Comparison of ENCODE assay signal across 10 cellular contexts in the genomic region with DNA sequence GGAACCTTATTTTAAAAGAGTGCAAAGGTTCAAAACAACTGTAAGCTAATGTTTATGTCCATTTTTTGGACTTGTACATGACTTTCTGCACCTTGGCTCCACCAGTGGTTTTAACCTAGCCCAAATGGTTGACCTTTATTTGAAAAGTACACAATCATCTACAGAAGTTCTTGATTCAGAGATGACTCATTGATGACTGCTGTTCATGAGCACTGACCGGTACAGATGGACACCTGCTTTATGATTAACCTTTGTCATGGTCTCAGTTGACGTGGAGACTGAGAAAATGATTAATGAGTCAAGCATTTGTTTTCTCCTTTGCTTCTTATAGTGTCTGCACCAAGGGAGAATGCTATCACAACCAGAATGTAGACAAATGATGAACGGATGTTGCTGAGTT. TPM values are rescaled to one million over a fixed set of nuclear protein-coding genes. Genes with fewer than 3 reads are reported as not detected.
DNase-seq lines count a peak whose midpoint lies in the region; ATAC-seq and TF ChIP-seq lines count a peak whose summit lies in the region.
"Had no signal": no experiment of that assay in that cellular context is flagged by ENCODE, and none has a peak within 500 bp of the region (broad histone marks: within the 10 kb centered on the region; RNA-seq: fewer than 3 reads in every experiment).

No MANE protein-coding gene starts in this region.

- no peaks in the 10 kb centered on the region for H3K36me3 ChIP-seq in ovary

- no peaks in the 10 kb centered on the region for H3K4me1 ChIP-seq in ovary (ENCODE audit: insufficient read depth)
- H3K4me1 ChIP-seq: parathyroid adenoma had no signal

- no peak for TF ChIP-seq POLR2A in ovary (IDR thresholded peaks at IDR 0.05)

- DNase-seq in epithelial cell of proximal tubule (ENCODE audit: low read depth) (peak; percentile 98), hypothalamus (lab: John Stamatoyannopoulos, UW) (no peak), ovary (no peak), epidermal melanocyte (ENCODE audit: insufficient read length, low spot score) (no peak), sciatic nerve (ENCODE audit: low spot score) (no peak)
- DNase-seq: amniotic stem cell had no signal

- H3K9me3 ChIP-seq in ovary = no peaks in the 10 kb centered on the region

- H3K27ac ChIP-seq in ovary = no peak overlapping the region
- H3K27ac ChIP-seq: parathyroid adenoma had no signal

- TF ChIP-seq CTCF in epithelial cell of proximal tubule (conservative IDR thresholded peaks at IDR 0.05; ENCODE audit: low read depth, low read length) (no peak), ovary (IDR thresholded peaks at IDR 0.05) (no peak)

- intact Hi-C loops in ovary (cut with DNase I) = no loop called here
- intact Hi-C loops in sciatic nerve (cut with DNase I) = no loop called here

- ATAC-seq in GM18508 (IDR thresholded peaks at IDR 0.05; ENCODE audit: insufficient read depth, unreplicated experiment) (peak; percentile 95), GM21786 (IDR thresholded peaks at IDR 0.05; ENCODE audit: unreplicated experiment) (peak; percentile 88), HG03460 (IDR thresholded peaks at IDR 0.05; ENCODE audit: unreplicated experiment) (peak; percentile 93), sciatic nerve (no peak)

- TF ChIP-seq EP300 in ovary (IDR thresholded peaks at IDR 0.05) = no peak

- H3K4me3 ChIP-seq in epithelial cell of proximal tubule (ENCODE audit: low read depth, low read length) (no peak overlapping the region), ovary (no peak overlapping the region)

- H3K27me3 ChIP-seq in ovary = no peaks in the 10 kb centered on the region

- WGBS in ovary, 3 donors = 73 to 85% (median 74%) methylated on average over 3 of the region's 3 CpGs

RNA-seq across cellular contexts. Expression of a gene that starts 55.7 kb away (rescaled TPM):
- total RNA-seq in epithelial cell of proximal tubule (9.7 and 15.3 TPM in 2 replicates), ovary (1 to 10 TPM; 1.5 to 7.6 (median 4.2) TPM), sciatic nerve (14.0 TPM)
- 10 to 100 TPM in 1 of 2 donors, 1 to 10 TPM in 1; 1.9 to 19.2 TPM for polyA plus RNA-seq in ovary
